8 cellular contexts compared by ENCODE assay signal in the genomic region with DNA sequence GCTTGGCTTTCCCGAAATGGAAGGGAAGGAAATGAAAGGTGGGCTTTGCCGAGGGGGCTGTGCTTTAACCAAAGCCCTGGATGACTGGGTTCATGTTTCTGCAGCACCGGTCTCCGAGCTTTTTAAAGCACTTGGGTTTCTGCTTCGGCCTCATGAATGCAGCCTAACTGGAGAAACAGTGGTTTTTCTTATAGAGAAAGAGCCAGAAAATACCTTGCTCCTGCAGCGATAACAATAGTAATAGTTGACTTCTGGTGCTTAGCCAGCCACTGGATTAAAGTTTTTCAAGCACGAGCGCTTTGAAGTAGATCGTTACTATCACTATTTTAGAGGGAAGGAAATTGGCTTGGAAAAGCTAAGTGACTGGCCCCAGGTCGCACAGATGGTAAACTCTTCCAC. TPM values are rescaled to one million over a fixed set of nuclear protein-coding genes. Genes with fewer than 3 reads are reported as not detected.
DNase-seq lines count a peak whose midpoint lies in the region; ATAC-seq and TF ChIP-seq lines count a peak whose summit lies in the region.

No MANE protein-coding gene starts in this region.

- H3K23ac ChIP-seq in H9 (ENCODE audit: insufficient read length, low read depth, low read length) = no peak overlapping the region

- TF ChIP-seq POLR2A in GM18505 (IDR thresholded peaks at IDR 0.05; ENCODE audit: borderline replicate concordance, extremely low read depth, insufficient read depth, insufficient read length) = no peak

- H2BK15ac ChIP-seq in H9 (ENCODE audit: low read depth, low read length) = no peak overlapping the region

- H3K14ac ChIP-seq in H9 (ENCODE audit: insufficient read depth, low read length) = peak overlapping the region; percentile 96; the same call in 1 of the 2 replicates

- H3K4me2 ChIP-seq in DOHH2 (ENCODE audit: low read length) (peak overlapping the region; percentile 99), H9 (ENCODE audit: insufficient read depth, insufficient read length, low read length) (peak overlapping the region; percentile 95)

- no peak overlapping the region for H2AK5ac ChIP-seq in H9 (ENCODE audit: insufficient read length, low read length)

- peak overlapping the region; percentile 81 for H2AFZ ChIP-seq in H9 (ENCODE audit: low read length)

- ATAC-seq in GM18505 (IDR thresholded peaks at IDR 0.05; ENCODE audit: unreplicated experiment) (no peak), GM21576 (IDR thresholded peaks at IDR 0.05; ENCODE audit: unreplicated experiment) (no peak)

- H3T11ph ChIP-seq in H9 (ENCODE audit: low read length) = no peak overlapping the region

- peak overlapping the region; percentile 87 for H3K9ac ChIP-seq in H9 (ENCODE audit: extremely low read depth, insufficient read length, low read length)

- H3K27me3 Mint-ChIP-seq in H9 (ENCODE audit: low read depth) (no peaks in the 10 kb centered on the region), osteocyte (ENCODE audit: unreplicated experiment) (no peaks in the 10 kb centered on the region)

- H3K36me3 ChIP-seq in DOHH2 (ENCODE audit: control insufficient read depth, low read length) = no peaks in the 10 kb centered on the region

- peak overlapping the region; percentile 8 for H2BK12ac ChIP-seq in H9 (ENCODE audit: insufficient read length, low read depth, low read length)

- peaks cover 34 to 35% of the 10 kb centered on the region in 2 experiments for H3K4me1 Mint-ChIP-seq in H9
- peaks cover 56% of the 10 kb centered on the region for H3K4me1 Mint-ChIP-seq in osteocyte (ENCODE audit: unreplicated experiment)

- H4K8ac ChIP-seq in H9 (replicated peaks; ENCODE audit: insufficient read length, low read depth, low read length) = no peak overlapping the region

- H3K27ac ChIP-seq in DOHH2 (ENCODE audit: low read depth, low read length) (no peak overlapping the region), H9 (ENCODE audit: insufficient read length, low read depth, low read length) (no peak overlapping the region)

- H2BK5ac ChIP-seq in H9 (ENCODE audit: insufficient read length, low read length) = no peak overlapping the region

- H3K79me1 ChIP-seq in H9 (ENCODE audit: insufficient read depth, low read depth, low read length, poor library complexity, severe bottlenecking) = peaks cover 10% of the 10 kb centered on the region

- peaks cover 0 to 3% of the 10 kb centered on the region in 2 experiments; a peak in 2 of 5 replicates for H3K9me3 Mint-ChIP-seq in H9
- H3K9me3 Mint-ChIP-seq in osteocyte (ENCODE audit: unreplicated experiment) = no peaks in the 10 kb centered on the region

- TF ChIP-seq CTCF in DOHH2 (IDR thresholded peaks at IDR 0.05; ENCODE audit: low read depth, low read length, poor library complexity, severe bottlenecking) (no peak), H9 (conservative IDR thresholded peaks at IDR 0.05) (no peak), epithelial cell of esophagus (IDR thresholded peaks at IDR 0.05; ENCODE audit: insufficient read depth, low read depth, low read length, missing control alignments) (no peak), osteocyte (IDR thresholded peaks at IDR 0.05) (no peak)

- H3K27me3 ChIP-seq in DOHH2 (ENCODE audit: control insufficient read depth, low read length) = no peaks in the 10 kb centered on the region
- no peaks in the 10 kb centered on the region for H3K27me3 ChIP-seq in H9 (ENCODE audit: insufficient read depth, low read length)

- H2BK20ac ChIP-seq in H9 (ENCODE audit: low read depth, low read length, poor library complexity, severe bottlenecking) = no peak overlapping the region

- no peaks in the 10 kb centered on the region for H3K9me2 ChIP-seq in DOHH2 (replicated peaks; ENCODE audit: control insufficient read depth, low read length)

- peaks cover 8% of the 10 kb centered on the region for H3K23me2 ChIP-seq in H9 (ENCODE audit: insufficient read length, low read depth, low read length, poor library complexity, severe bottlenecking)

- peak overlapping the region; percentile 23 for H3K56ac ChIP-seq in H9 (ENCODE audit: insufficient read length, low read depth, low read length)

- H4K20me1 ChIP-seq in DOHH2 (ENCODE audit: control insufficient read depth, insufficient read depth, low read depth, low read length) = peaks cover 5% of the 10 kb centered on the region; the same call in 1 of the 2 replicates
- H4K20me1 ChIP-seq in H9 (ENCODE audit: control insufficient read depth, insufficient read depth, insufficient read length) = no peaks in the 10 kb centered on the region

- peak overlapping the region; percentile 97 to 99 (median 98) for H3K27ac Mint-ChIP-seq in H9
- H3K27ac Mint-ChIP-seq in osteocyte (ENCODE audit: unreplicated experiment) = peak overlapping the region; percentile 96

- peak overlapping the region; percentile 33 for H4K5ac ChIP-seq in H9 (ENCODE audit: insufficient read length, low read depth, low read length)

- H3K4ac ChIP-seq in H9 (ENCODE audit: low read depth, low read length) = no peak overlapping the region

- H3K36me3 Mint-ChIP-seq in H9 (ENCODE audit: insufficient read depth in 1 of 3, low read depth in 3 of 3) (peaks cover 6 to 16% (median 8%) of the 10 kb centered on the region in 3 experiments; a peak in 6 of 7 replicates), osteocyte (ENCODE audit: unreplicated experiment) (no peaks in the 10 kb centered on the region)

- WGBS in H9 (ENCODE audit: extremely low coverage, insufficient read length, low lambda C conversion rate) = no CpG with 5 or more reads among the region's 10 CpGs

- H3K4me3 ChIP-seq in DOHH2 (ENCODE audit: low read length) (peak overlapping the region; percentile 90), epithelial cell of esophagus (ENCODE audit: low read length) (peak overlapping the region; percentile 76)

- H3F3A ChIP-seq in DOHH2 (ENCODE audit: control insufficient read depth, insufficient read depth) = peaks cover 8% of the 10 kb centered on the region

- H3K18ac ChIP-seq in H9 (ENCODE audit: insufficient read length, low read depth, low read length) = peak overlapping the region; percentile 95

- H3K79me2 ChIP-seq in DOHH2 (ENCODE audit: control insufficient read depth, low read length) = peaks cover 31% of the 10 kb centered on the region
- H3K79me2 ChIP-seq in H9 (ENCODE audit: insufficient read depth, low read length) = peaks cover 4% of the 10 kb centered on the region

- no peak overlapping the region for H2BK120ac ChIP-seq in H9 (ENCODE audit: low read depth, low read length, poor library complexity, severe bottlenecking)

- H4K91ac ChIP-seq in H9 (ENCODE audit: insufficient read length, low read depth, low read length) = no peak overlapping the region

- DNase-seq in H9 (no peak), RKO (ENCODE audit: low spot score) (peak; percentile 70), epithelial cell of esophagus (ENCODE audit: low read depth) (peak; percentile 19), osteocyte (ENCODE audit: extremely low spot score, unreplicated experiment) (no peak), NCI-H187 (lab: John Stamatoyannopoulos, UW) (no peak)

- H3K4me1 ChIP-seq in DOHH2 (ENCODE audit: control insufficient read depth, low read length) = peaks cover 39% of the 10 kb centered on the region
- H3K4me1 ChIP-seq in H9 (ENCODE audit: insufficient read depth, low read length) = 0 out of 2 replicates have a peak, but pooled peaks cover 8% of the 10 kb centered on the region

- H3K4me3 Mint-ChIP-seq in H9 (peak overlapping the region; percentile 95 to 96), osteocyte (ENCODE audit: unreplicated experiment) (peak overlapping the region; percentile 96)

- H3K9me3 ChIP-seq in DOHH2 (ENCODE audit: control insufficient read depth, insufficient read depth, low read length) = no peaks in the 10 kb centered on the region
- no peaks in the 10 kb centered on the region for H3K9me3 ChIP-seq in H9 (ENCODE audit: control insufficient read depth, low read depth, low read length)

RNA-seq across cellular contexts. Expression of gene DOCK7, which starts 0.5 kb away (rescaled TPM):
- total RNA-seq in H9 (2021) (35.2 and 36.8 TPM in 2 replicates), osteocyte (81.8 and 95.7 TPM in 2 replicates)

Comparison
In these comparisons a context has a peak if more than half of its experiments do, and no peak if none do; other contexts are left out.
1. DNase-seq: peak in RKO (single experiment) and epithelial cell of esophagus (single experiment); none in H9 (single experiment), osteocyte (single experiment) and NCI-H187 (0 of 2).